Comparison of ENCODE assay signal across 8 cellular contexts in genomic region chr2:196149926-196150325, GRCh38.
A peak's percentile ranks its signal among the peaks of the same experiment; 100 is the strongest.
DNase-seq lines count a peak whose midpoint lies in the region; ATAC-seq and TF ChIP-seq lines count a peak whose summit lies in the region.

No MANE protein-coding gene starts in this region.

- ATAC-seq in GM18499 (IDR thresholded peaks at IDR 0.05; ENCODE audit: insufficient read depth, unreplicated experiment) (peak; percentile 41), GM19467 (IDR thresholded peaks at IDR 0.05; ENCODE audit: unreplicated experiment) (peak; percentile 47), HG03558 (IDR thresholded peaks at IDR 0.05; ENCODE audit: extremely low read depth, unreplicated experiment) (peak; percentile 47)

- H3K36me3 ChIP-seq in effector memory CD4-positive, alpha-beta T cell (ENCODE audit: control insufficient read depth, insufficient read depth, low read length) = peaks cover 63% of the 10 kb centered on the region
- peaks cover 33% of the 10 kb centered on the region for H3K36me3 ChIP-seq in brain microvascular endothelial cell (replicated peaks)
- H3K36me3 ChIP-seq in tibial artery = peaks cover 6 to 11% (median 11%) of the 10 kb centered on the region in 3 donors

- H3K27me3 ChIP-seq in effector memory CD4-positive, alpha-beta T cell (replicated peaks; ENCODE audit: control insufficient read depth, insufficient read depth, low read length, poor library complexity, severe bottlenecking) = no peaks in the 10 kb centered on the region
- H3K27me3 ChIP-seq in brain microvascular endothelial cell (replicated peaks) (no peaks in the 10 kb centered on the region), tibial artery (no peaks in the 10 kb centered on the region)

- in situ Hi-C loops in brain microvascular endothelial cell (cut with HindIII; ENCODE audit: low pct_ligation_motif_present, low sequenced_read_pairs) = no loop called here

- DNase-seq in effector memory CD4-positive, alpha-beta T cell = no peak
- DNase-seq in NCI-H82 (lab: John Stamatoyannopoulos, UW) (no peak), brain microvascular endothelial cell (no peak), tibial artery (no peak)
- no peak for DNase-seq in activated CD4-positive, alpha-beta T cell treated with anti-CD3 and anti-CD28 coated beads for 4 hours

- no peak overlapping the region for H3K4me3 ChIP-seq in effector memory CD4-positive, alpha-beta T cell (ENCODE audit: insufficient read depth, low read depth, low read length, poor library complexity, severe bottlenecking)
- H3K4me3 ChIP-seq in brain microvascular endothelial cell (ENCODE audit: low read depth, low read length) (no peak overlapping the region), tibial artery (no peak overlapping the region)

- TF ChIP-seq CTCF in brain microvascular endothelial cell (IDR thresholded peaks at IDR 0.05; ENCODE audit: low read depth, low read length, missing control alignments) (no peak), tibial artery (IDR thresholded peaks at IDR 0.05) (no peak)

- no peaks in the 10 kb centered on the region for H3K9me3 ChIP-seq in effector memory CD4-positive, alpha-beta T cell (ENCODE audit: control insufficient read depth, low read length)
- H3K9me3 ChIP-seq in tibial artery = no peaks in the 10 kb centered on the region

- H3K4me1 ChIP-seq in effector memory CD4-positive, alpha-beta T cell (ENCODE audit: control insufficient read depth, insufficient read depth, low read length, poor library complexity, severe bottlenecking) = peaks cover 46% of the 10 kb centered on the region
- H3K4me1 ChIP-seq in tibial artery = peaks cover 0 to 4% (median 0%) of the 10 kb centered on the region in 4 donors

- peak overlapping the region; percentile 49 for H3K27ac ChIP-seq in effector memory CD4-positive, alpha-beta T cell (ENCODE audit: insufficient read depth, low read length, poor library complexity, severe bottlenecking)
- H3K27ac ChIP-seq in brain microvascular endothelial cell (no peak overlapping the region), tibial artery (no peak overlapping the region)

- intact Hi-C loops in tibial artery (cut with DNase I; ENCODE audit: low total_unique reads) = no loop called here
